ENCODE assay signal across 8 cellular contexts in the genomic region with DNA sequence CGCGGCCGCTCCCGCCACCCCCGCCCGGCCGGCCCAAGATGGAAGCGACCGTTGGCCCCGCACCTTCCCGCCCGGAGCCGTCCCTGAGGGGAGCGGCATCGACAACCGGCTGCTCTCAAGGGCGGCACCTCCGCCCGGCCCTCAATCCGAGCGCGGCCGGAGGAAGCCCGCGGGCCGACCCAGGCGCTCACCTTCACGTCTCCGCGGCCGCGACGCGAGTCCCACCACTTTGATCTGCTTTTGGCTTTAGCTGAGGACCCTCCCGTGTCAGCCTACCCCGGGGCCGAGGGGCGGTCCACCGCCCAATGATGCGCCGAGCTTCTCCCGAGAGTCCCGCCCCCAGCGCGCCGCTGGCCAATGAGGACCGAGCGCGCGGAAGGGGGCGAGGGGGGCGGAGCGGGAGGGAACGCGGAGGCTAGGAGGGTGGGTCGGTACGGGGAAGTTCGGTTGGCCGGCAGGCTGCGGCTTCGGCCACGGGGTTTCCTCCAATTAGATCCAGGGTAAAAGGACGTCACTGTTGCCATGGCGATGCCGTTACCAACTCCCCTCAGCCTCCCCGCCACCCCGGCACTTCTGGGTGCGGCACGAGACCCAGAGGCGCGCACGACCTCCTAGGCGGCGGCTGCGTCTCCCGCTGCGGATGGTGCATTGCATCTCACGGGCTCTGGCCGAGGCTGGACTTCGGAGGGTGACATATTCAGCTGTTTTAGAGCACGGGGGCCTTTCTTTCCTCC. TPM values are rescaled to one million over a fixed set of nuclear protein-coding genes. Genes with fewer than 3 reads are reported as not detected.
DNase-seq lines count a peak whose midpoint lies in the region; ATAC-seq lines count a peak whose summit lies in the region.

A gene (minus strand): TSS at position 248 of the 734 bp plus-strand sequence. CDS start 545 bp downstream, outside the sequence.

- H3K27me3 ChIP-seq in NT2/D1 (ENCODE audit: insufficient read depth, insufficient read length) (no peaks in the 10 kb centered on the region), endocrine pancreas (ENCODE audit: control insufficient read depth, insufficient read depth, low read length) (no peaks in the 10 kb centered on the region), mesenchymal stem cell (ENCODE audit: control insufficient read depth in 1 of 2, insufficient read depth in 1 of 2, low read length in 2 of 2) (no peaks in the 10 kb centered on the region)

- H3K14ac ChIP-seq in mesenchymal stem cell (ENCODE audit: low read length in 2 of 2): peak within 1 kb of the TSS; percentile 92 to 100

- H3K4me1 Mint-ChIP-seq in activated CD8-positive, alpha-beta memory T cell treated with anti-CD3 and anti-CD28 coated beads, Interleukin-2, amount 10 ng/mL, durations not matched to agents 7 days and 5 days: peaks cover 48% of the 10 kb centered on the region

- peak within 1 kb of the TSS; percentile 94 for H3K27ac Mint-ChIP-seq in activated CD8-positive, alpha-beta memory T cell treated with anti-CD3 and anti-CD28 coated beads, Interleukin-2, amount 10 ng/mL, durations not matched to agents 7 days and 5 days

- CTCF ChIA-PET in activated CD8-positive, alpha-beta memory T cell treated with anti-CD3 and anti-CD28 coated beads, Interleukin-2, amount 10 ng/mL, durations not matched to agents 7 days and 5 days (lab: Charles Lee): interaction anchor here (0.7 to 3.1 kb wide), 13 partner anchors 8 to 140 kb away, joined by 3 to 16 read pairs (median 4); no protein-coding TSS in a partner anchor

- peak within 1 kb of the TSS; percentile 84 for H3K4me2 ChIP-seq in mesenchymal stem cell (ENCODE audit: low read length, poor library complexity, severe bottlenecking)

- H3K9me3 Mint-ChIP-seq in activated CD8-positive, alpha-beta memory T cell treated with anti-CD3 and anti-CD28 coated beads, Interleukin-2, amount 10 ng/mL, durations not matched to agents 7 days and 5 days (ENCODE audit: low read depth): no peaks in the 10 kb centered on the region

- H2AFZ ChIP-seq in mesenchymal stem cell (ENCODE audit: low read depth, low read length): peak within 1 kb of the TSS; percentile 71

- no peaks in the 10 kb centered on the region for H3K4me1 ChIP-seq in NT2/D1 (ENCODE audit: insufficient read depth, insufficient read length)
- peaks cover 7% of the 10 kb centered on the region for H3K4me1 ChIP-seq in endocrine pancreas (ENCODE audit: control insufficient read depth, insufficient read depth, low read length)
- peaks cover 9% of the 10 kb centered on the region for H3K4me1 ChIP-seq in mesenchymal stem cell (ENCODE audit: control insufficient read depth, insufficient read depth, low read depth, low read length)

- peak within 1 kb of the TSS in 1 of 2 experiments; percentile 97 for H3K23ac ChIP-seq in mesenchymal stem cell (ENCODE audit: low read length in 2 of 2)

- peak within 1 kb of the TSS; percentile 96 to 100 for H3K18ac ChIP-seq in mesenchymal stem cell (ENCODE audit: low read depth in 1 of 2, low read length in 2 of 2)

- peak within 1 kb of the TSS; percentile 82 for H3K27ac ChIP-seq in mesenchymal stem cell (ENCODE audit: low read length, poor library complexity, severe bottlenecking)

- H3K36me3 Mint-ChIP-seq in activated CD8-positive, alpha-beta memory T cell treated with anti-CD3 and anti-CD28 coated beads, Interleukin-2, amount 10 ng/mL, durations not matched to agents 7 days and 5 days: peaks cover 45% of the 10 kb centered on the region

- no peak within 1 kb of the TSS for H2BK15ac ChIP-seq in mesenchymal stem cell (ENCODE audit: low read depth, poor library complexity, severe bottlenecking)

- H2BK12ac ChIP-seq in mesenchymal stem cell (ENCODE audit: low read length in 2 of 2): peak within 1 kb of the TSS; percentile 89 to 92

- H3K4me3 Mint-ChIP-seq in activated CD8-positive, alpha-beta memory T cell treated with anti-CD3 and anti-CD28 coated beads, Interleukin-2, amount 10 ng/mL, durations not matched to agents 7 days and 5 days: peak within 1 kb of the TSS; percentile 99

- H3K79me1 ChIP-seq in mesenchymal stem cell (replicated peaks; ENCODE audit: low read length, poor library complexity, severe bottlenecking): no peaks in the 10 kb centered on the region

- peak within 1 kb of the TSS; percentile 91 for H3K4me3 ChIP-seq in NT2/D1 (ENCODE audit: insufficient read length, low read depth)
- H3K4me3 ChIP-seq in endocrine pancreas (ENCODE audit: control insufficient read depth, insufficient read depth, low read length): peak within 1 kb of the TSS; percentile 94
- H3K4me3 ChIP-seq in mesenchymal stem cell (ENCODE audit: insufficient read depth in 1 of 2, low read depth in 1 of 2, low read length in 2 of 2): peak within 1 kb of the TSS; percentile 99 to 100

- H3K27me3 Mint-ChIP-seq in activated CD8-positive, alpha-beta memory T cell treated with anti-CD3 and anti-CD28 coated beads, Interleukin-2, amount 10 ng/mL, durations not matched to agents 7 days and 5 days: peaks cover 8% of the 10 kb centered on the region

- H3K36me3 ChIP-seq in NT2/D1 (ENCODE audit: insufficient read depth, insufficient read length, low read length) (peaks cover 38% of the 10 kb centered on the region), endocrine pancreas (ENCODE audit: control insufficient read depth, insufficient read depth, low read length) (no peaks in the 10 kb centered on the region), mesenchymal stem cell (ENCODE audit: control insufficient read depth in 1 of 2, insufficient read depth in 2 of 2, low read depth in 1 of 2, low read length in 2 of 2) (peaks cover 3 to 26% of the 10 kb centered on the region in 2 experiments)

- DNase-seq in COR-L47 (lab: John Stamatoyannopoulos, UW) (peak; percentile 99), HUDEP-2 (lab: John Stamatoyannopoulos, UW; ENCODE audit: unreplicated experiment in 76 of 76) (peak; percentile 60 to 99 (median 96)), NT2/D1 (ENCODE audit: low read depth, low spot score) (peak; percentile 98), mesenchymal stem cell (peak; percentile 100)
- peak; percentile 99 for DNase-seq in activated CD8-positive, alpha-beta memory T cell treated with anti-CD3 and anti-CD28 coated beads, Interleukin-2, amount 10 ng/mL, durations not matched to agents 7 days and 5 days
- peak; percentile 96 for DNase-seq in stimulated activated CD8-positive, alpha-beta memory T cell treated with anti-CD3 and anti-CD28 coated beads, Interleukin-12 subunit alpha, Interleukin-12 subunit beta, amount 100 ng/mL, for 4 hours (ENCODE audit: low read depth)

- peak within 1 kb of the TSS; percentile 73 for H2AK5ac ChIP-seq in mesenchymal stem cell (ENCODE audit: low read length, severe bottlenecking)

- under 1% methylated on average over 67 of the region's 81 CpGs for WGBS in mesenchymal stem cell

- H3K4ac ChIP-seq in mesenchymal stem cell (ENCODE audit: low read depth in 1 of 2, low read length in 2 of 2): peak within 1 kb of the TSS; percentile 91 to 99

- peak within 1 kb of the TSS; percentile 92 for H2BK5ac ChIP-seq in mesenchymal stem cell (ENCODE audit: low read depth, low read length, poor library complexity, severe bottlenecking)

- H3K9ac ChIP-seq in NT2/D1 (ENCODE audit: insufficient read length, low read depth) (peak within 1 kb of the TSS; percentile 97), endocrine pancreas (ENCODE audit: control insufficient read depth, insufficient read depth, low read length) (peak within 1 kb of the TSS; percentile 99), mesenchymal stem cell (ENCODE audit: low read length) (peak within 1 kb of the TSS; percentile 99)

- peak within 1 kb of the TSS; percentile 98 for H4K91ac ChIP-seq in mesenchymal stem cell (ENCODE audit: low read length)

- H2BK120ac ChIP-seq in mesenchymal stem cell (ENCODE audit: low read depth, low read length): peak within 1 kb of the TSS; percentile 99

- H4K8ac ChIP-seq in mesenchymal stem cell (ENCODE audit: low read length): peak within 1 kb of the TSS; percentile 94

- no peaks in the 10 kb centered on the region for H3K9me3 ChIP-seq in NT2/D1 (ENCODE audit: insufficient read depth, low read length)
- H3K9me3 ChIP-seq in endocrine pancreas (ENCODE audit: control insufficient read depth, low read length): no peaks in the 10 kb centered on the region
- H3K9me3 ChIP-seq in mesenchymal stem cell (ENCODE audit: control insufficient read depth, low read length): no peaks in the 10 kb centered on the region

- peak; percentile 92 for ATAC-seq in GM21381 (IDR thresholded peaks at IDR 0.05; ENCODE audit: unreplicated experiment)
- peak; percentile 91 for ATAC-seq in activated CD8-positive, alpha-beta memory T cell treated with anti-CD3 and anti-CD28 coated beads, Interleukin-2, amount 10 ng/mL, durations not matched to agents 7 days and 5 days

RNA-seq across cellular contexts. Expression of the gene that starts here (rescaled TPM):
- 100 to 1,000 TPM; 300 to 316 TPM for total RNA-seq in activated CD8-positive, alpha-beta memory T cell treated with anti-CD3 and anti-CD28 coated beads, Interleukin-2, amount 10 ng/mL, durations not matched to agents 7 days and 5 days
- polyA plus RNA-seq in mesenchymal stem cell (2013, experiment 1 of 2): 317 TPM
- 324 TPM for polyA plus RNA-seq in mesenchymal stem cell (2013, experiment 2 of 2)

Comparison
In these comparisons a context has a peak if more than half of its experiments do, and no peak if none do; other contexts are left out.
1. Peak in every context shown above with its lines: DNase-seq, ATAC-seq, H3K4me3 ChIP-seq and H3K27ac ChIP-seq.